Comparison of ENCODE assay signal across 33 cellular contexts in the genomic region with DNA sequence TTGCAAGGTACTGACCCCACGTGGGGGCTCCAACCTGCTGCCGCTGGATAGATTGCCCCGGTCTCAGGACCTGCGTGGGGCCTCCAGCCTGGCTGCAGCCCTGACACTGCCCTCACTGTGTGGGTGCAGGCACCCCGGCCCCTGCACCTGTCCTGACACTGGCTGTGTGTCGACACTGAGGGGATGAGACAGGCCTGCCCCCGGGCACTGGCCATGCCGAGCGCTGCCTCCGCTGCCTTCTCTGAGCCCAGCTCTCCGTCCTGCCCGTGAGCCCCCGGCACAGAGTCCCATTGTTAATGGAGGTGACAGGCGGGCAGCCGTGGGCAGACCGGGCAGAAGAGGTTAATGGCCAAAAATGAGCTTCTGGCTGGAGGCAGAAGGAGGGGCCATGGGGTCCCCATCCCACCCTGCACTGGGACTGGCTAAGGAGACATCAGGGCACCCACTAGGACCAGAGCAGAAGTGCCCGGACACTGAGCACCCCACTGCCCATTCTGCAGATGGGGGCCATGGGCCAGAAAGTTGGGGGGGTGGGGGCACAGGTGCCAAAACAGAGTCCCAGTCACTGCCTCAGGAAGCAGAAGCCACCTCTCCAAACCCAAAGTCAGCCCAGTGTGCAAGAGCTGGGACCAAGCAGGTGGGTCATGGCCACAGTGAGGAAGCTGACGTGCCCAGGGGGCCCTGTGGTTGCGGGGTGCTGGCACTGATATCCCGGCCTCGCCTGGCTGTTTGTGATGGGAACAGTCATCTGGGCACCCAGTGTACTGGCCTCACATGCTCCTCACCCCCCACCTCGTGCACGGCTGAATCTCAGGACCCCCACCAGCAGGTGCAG. TPM values are rescaled to one million over a fixed set of nuclear protein-coding genes. Genes with fewer than 3 reads are reported as not detected.
"Had no signal": no experiment of that assay in that cellular context is flagged by ENCODE, and none has a peak within 500 bp of the region (broad histone marks: within the 10 kb centered on the region; RNA-seq: fewer than 3 reads in every experiment).

No MANE protein-coding gene starts in this region.

- H3K27ac ChIP-seq: coronary artery, esophagus squamous epithelium, heart right ventricle, lower lobe of right lung, pancreas, stomach, thyroid gland had no signal

- H3K9me3 Mint-ChIP-seq: effector memory CD8-positive, alpha-beta T cell; naive thymus-derived CD8-positive, alpha-beta T cell; nephron progenitor cell; type B pancreatic cell had no signal

- H3K4me3 Mint-ChIP-seq: effector memory CD8-positive, alpha-beta T cell; type B pancreatic cell had no signal

- FAIRE-seq: endometrium, keratinocyte, pancreas had no signal

- H3K9me3 ChIP-seq: esophagus squamous epithelium, heart right ventricle, lower lobe of right lung, pancreas, stomach, thyroid gland had no signal

- DNase-seq: dermis blood vessel endothelial cell; effector memory CD8-positive, alpha-beta T cell; erythroblast; esophagus squamous epithelium; foreskin melanocyte; glutamatergic neuron; hypothalamus; lower lobe of right lung; naive thymus-derived CD8-positive, alpha-beta T cell; nephron progenitor cell; occipital lobe; pancreas; stimulated activated CD4-positive, alpha-beta T cell treated with anti-CD3 and anti-CD28 coated beads, Interleukin-12 subunit alpha, Interleukin-12 subunit beta, amount 100 ng/mL, for 4 hours; stimulated activated CD4-positive, alpha-beta T cell treated with anti-CD3 and anti-CD28 coated beads, Interleukin-1b, Interleukin-23, amount 100 ng/mL, for 48 hours; stimulated activated CD4-positive, alpha-beta T cell treated with anti-CD3 and anti-CD28 coated beads, Interleukin-4, amount 100 ng/mL, for 1 hour; stimulated activated CD8-positive, alpha-beta memory T cell treated with anti-CD3 and anti-CD28 coated beads, Interleukin-4, amount 100 ng/mL, for 48 hours; stimulated activated naive CD4-positive, alpha-beta T cell; stomach had no signal

- H3K4me1 ChIP-seq: lower lobe of right lung, pancreas had no signal

- H3K36me3 Mint-ChIP-seq: type B pancreatic cell had no signal

- H3K27me3 ChIP-seq: pancreas, thyroid gland had no signal

- H3K4me1 Mint-ChIP-seq: naive thymus-derived CD8-positive, alpha-beta T cell had no signal

- H3K4me2 ChIP-seq: smooth muscle cell had no signal

- H3K4me3 ChIP-seq: coronary artery, esophagus squamous epithelium, heart right ventricle, lower lobe of right lung, pancreas, smooth muscle cell, stomach, thyroid gland had no signal

- H3K27ac Mint-ChIP-seq: effector memory CD8-positive, alpha-beta T cell; naive thymus-derived CD8-positive, alpha-beta T cell; nephron progenitor cell; type B pancreatic cell had no signal

- ATAC-seq: effector memory CD8-positive, alpha-beta T cell; lower lobe of right lung; naive thymus-derived CD8-positive, alpha-beta T cell; pancreas; sciatic nerve had no signal

RNA-seq across cellular contexts. Expression of gene PRR35, which starts 2.5 kb away (rescaled TPM):
- total RNA-seq: dermis blood vessel endothelial cell; esophagus squamous epithelium; heart right ventricle; left ventricle myocardium superior; lower lobe of right lung; mesenteric fat pad; naive thymus-derived CD8-positive, alpha-beta T cell; occipital lobe; posterior vena cava; pulmonary artery endothelial cell; sciatic nerve; smooth muscle cell; stomach; subcutaneous adipose tissue; temporal lobe; thyroid gland; urinary bladder had no signal
- polyA plus RNA-seq: heart right ventricle; keratinocyte; naive thymus-derived CD8-positive, alpha-beta T cell; smooth muscle cell; stomach; urinary bladder had no signal
